Comparison of ENCODE assay signal across 9 cellular contexts in the genomic region with DNA sequence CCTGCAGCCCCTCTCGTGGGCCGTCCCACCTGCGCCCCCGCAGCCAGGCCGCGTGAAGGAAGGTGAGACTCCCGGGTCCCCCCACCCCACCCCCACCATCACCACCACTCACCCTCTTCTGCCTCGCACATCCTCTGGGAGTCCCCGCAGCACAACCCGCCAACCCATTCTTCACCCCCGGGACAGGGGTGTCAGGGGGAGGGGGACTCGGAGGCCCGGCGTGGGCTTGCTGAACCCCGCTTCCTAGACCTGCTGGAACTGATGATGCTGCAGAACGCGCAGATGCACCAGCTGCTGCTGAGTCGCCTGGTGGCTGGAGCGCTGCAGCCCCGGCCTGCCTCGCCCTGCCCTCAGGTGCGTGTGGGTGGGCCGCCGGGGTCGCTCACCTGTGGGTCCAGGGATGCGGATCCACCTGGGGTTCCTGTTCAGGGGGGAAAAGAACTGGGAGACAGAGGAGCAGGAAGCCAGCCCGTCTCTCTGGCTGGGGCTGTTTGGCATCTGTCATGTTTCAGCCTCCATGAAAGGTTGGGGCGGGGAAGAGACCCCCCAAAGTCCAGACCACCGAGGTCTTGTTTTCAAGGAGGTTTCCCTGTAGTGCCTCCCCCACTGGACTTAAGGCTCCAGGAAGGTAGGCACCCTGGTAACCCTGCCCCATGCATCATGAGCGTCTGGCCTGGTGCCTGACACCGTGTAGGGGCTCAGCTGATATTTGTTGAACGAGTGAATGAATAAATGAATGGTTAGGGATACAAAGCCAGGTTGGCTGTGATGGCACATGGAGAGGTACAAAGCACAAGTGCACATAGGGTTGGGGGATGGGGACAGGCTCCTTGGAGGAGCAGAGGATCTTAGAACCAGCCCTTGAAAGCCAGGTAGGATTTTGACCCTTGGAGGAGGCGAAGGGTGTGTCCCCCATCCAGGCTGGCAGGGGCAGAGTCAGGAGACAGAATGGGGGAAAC. TPM values are rescaled to one million over a fixed set of nuclear protein-coding genes. Genes with fewer than 3 reads are reported as not detected.
DNase-seq lines count a peak whose midpoint lies in the region; ATAC-seq, FAIRE-seq and TF ChIP-seq lines count a peak whose summit lies in the region.
"Had no signal": no experiment of that assay in that cellular context is flagged by ENCODE, and none has a peak within 500 bp of the region (broad histone marks: within the 10 kb centered on the region; RNA-seq: fewer than 3 reads in every experiment).

No MANE protein-coding gene starts in this region.

- H3K27ac Mint-ChIP-seq in activated T-helper 17 cell treated with anti-CD3 and anti-CD28 coated beads, Interleukin-2, amount 50 U/mL, for 72 hours = peak overlapping the region; percentile 25

- peaks cover 0 to 18% (median 8%) of the 10 kb centered on the region in 5 donors for H3K36me3 ChIP-seq in subcutaneous abdominal adipose tissue (ENCODE audit: control insufficient read depth in 5 of 5, insufficient read depth in 5 of 5, low read length in 5 of 5)

- no peaks in the 10 kb centered on the region for H3K9me3 Mint-ChIP-seq in activated T-helper 17 cell treated with anti-CD3 and anti-CD28 coated beads, Interleukin-2, amount 50 U/mL, for 72 hours

- ATAC-seq in activated CD4-positive, CD25-positive, alpha-beta regulatory T cell treated with anti-CD3 and anti-CD28 coated beads, Interleukin-2, amount 50 U/mL, for 24 hours = peak; percentile 15 to 17
- ATAC-seq in activated T-helper 17 cell treated with anti-CD3 and anti-CD28 coated beads, Interleukin-2, amount 50 U/mL, for 72 hours (replicated peaks) = peak; percentile 47
- no peak for ATAC-seq in GM18502 (IDR thresholded peaks at IDR 0.05; ENCODE audit: poor library complexity, unreplicated experiment)

- no peak overlapping the region for H3K27ac ChIP-seq in subcutaneous abdominal adipose tissue (ENCODE audit: low read depth, low read length)

- H3K9me3 ChIP-seq in iPS-18c (ENCODE audit: control insufficient read depth, insufficient read depth, low read length) = no peaks in the 10 kb centered on the region
- no peaks in the 10 kb centered on the region for H3K9me3 ChIP-seq in subcutaneous abdominal adipose tissue (ENCODE audit: control insufficient read depth in 5 of 5, low read length in 5 of 5)

- peaks cover 5 to 20% (median 15%) of the 10 kb centered on the region in 5 donors for H3K27me3 ChIP-seq in subcutaneous abdominal adipose tissue (ENCODE audit: control insufficient read depth in 5 of 5, insufficient read depth in 4 of 5, low read length in 5 of 5)

- no peak for FAIRE-seq in D721Med (lab: Jason Lieb, UNC)

- in situ Hi-C loops in KBM-7 (cut with MboI; ENCODE audit: low pct_unique_long_range_greater_than_20kb, low sequenced_read_pairs) = no loop called here

- H3K4me3 ChIP-seq in iPS-18c (ENCODE audit: insufficient read depth, low read depth, low read length) (peak overlapping the region; percentile 98), subcutaneous abdominal adipose tissue (ENCODE audit: low read depth in 1 of 5, low read length in 5 of 5) (peak overlapping the region; percentile 11 to 75 (median 72))

- H3K4me1 ChIP-seq in subcutaneous abdominal adipose tissue (ENCODE audit: control insufficient read depth in 5 of 5, insufficient read depth in 5 of 5, low read length in 5 of 5) = peaks cover 11 to 57% (median 36%) of the 10 kb centered on the region in 5 donors

- TF ChIP-seq CTCF in D721Med (IDR thresholded peaks at IDR 0.05; ENCODE audit: insufficient read depth, missing control alignments) = no peak

- peak overlapping the region in 1 of 5 donors; percentile 74 for H3K9ac ChIP-seq in subcutaneous abdominal adipose tissue (ENCODE audit: low read length in 5 of 5)

- peak overlapping the region; percentile 82 for H3K4me3 Mint-ChIP-seq in activated T-helper 17 cell treated with anti-CD3 and anti-CD28 coated beads, Interleukin-2, amount 50 U/mL, for 72 hours

- peaks cover 12% of the 10 kb centered on the region for H3K36me3 Mint-ChIP-seq in activated T-helper 17 cell treated with anti-CD3 and anti-CD28 coated beads, Interleukin-2, amount 50 U/mL, for 72 hours (ENCODE audit: low read depth)

- H3K27me3 Mint-ChIP-seq in activated T-helper 17 cell treated with anti-CD3 and anti-CD28 coated beads, Interleukin-2, amount 50 U/mL, for 72 hours = no peaks in the 10 kb centered on the region

- peaks cover 19% of the 10 kb centered on the region for H3K4me1 Mint-ChIP-seq in activated T-helper 17 cell treated with anti-CD3 and anti-CD28 coated beads, Interleukin-2, amount 50 U/mL, for 72 hours

- DNase-seq in activated CD4-positive, CD25-positive, alpha-beta regulatory T cell (lab: John Stamatoyannopoulos, UW) = no peak
- DNase-seq in D721Med (ENCODE audit: insufficient read length, low spot score) (no peak), KBM-7 (no peak)

RNA-seq across cellular contexts. Expression of a gene that starts 0.8 kb away (rescaled TPM):
- 1 to 10 TPM; 2.9 to 3.2 TPM for total RNA-seq in activated T-helper 17 cell treated with anti-CD3 and anti-CD28 coated beads, Interleukin-2, amount 50 U/mL, for 72 hours
- total RNA-seq: NCI-H460 had no signal

RNA-seq across cellular contexts. Expression of a gene that starts 21.4 kb away (rescaled TPM):
- total RNA-seq in activated T-helper 17 cell treated with anti-CD3 and anti-CD28 coated beads, Interleukin-2, amount 50 U/mL, for 72 hours = 10 to 100 TPM; 43.0 to 54.9 TPM
- total RNA-seq: NCI-H460 had no signal

RNA-seq across cellular contexts. Expression of a gene that starts 26.3 kb away (rescaled TPM):
- total RNA-seq in activated T-helper 17 cell treated with anti-CD3 and anti-CD28 coated beads, Interleukin-2, amount 50 U/mL, for 72 hours = under 1 TPM; 0.32 to 0.37 TPM
